In the genomic region with DNA sequence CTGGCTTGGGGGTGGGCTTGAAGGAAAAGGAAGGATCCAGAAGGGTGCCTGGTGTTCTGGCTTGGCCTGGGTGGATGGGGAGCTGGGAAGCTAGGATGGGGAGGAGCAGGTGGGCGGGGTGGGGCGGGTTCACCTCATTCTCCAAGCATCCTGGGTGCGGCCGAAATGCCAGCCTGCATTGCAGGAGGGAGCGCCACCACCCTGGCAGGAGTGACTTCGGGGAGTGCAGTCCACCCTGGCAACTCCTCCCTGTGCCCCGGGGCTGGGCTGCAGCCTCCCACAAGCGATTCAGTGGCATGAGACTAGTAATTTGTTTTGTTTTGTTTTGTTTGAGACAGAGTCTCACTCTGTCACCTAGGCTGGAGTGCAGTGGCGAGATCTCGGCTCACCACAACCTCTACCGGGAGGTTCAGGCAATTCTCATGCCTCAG, we compare ENCODE assay signal across 1 cellular context.
TF ChIP-seq lines count a peak whose summit lies in the region.

No MANE protein-coding gene starts in this region.

TF ChIP-seq in HCT116, 20 proteins besides CTCF, POLR2A, EP300 and RAD21:
- TF ChIP-seq ZFX (IDR thresholded peaks at IDR 0.05) (no peak), JUND (IDR thresholded peaks at IDR 0.05) (no peak), REST (IDR thresholded peaks at IDR 0.05; ENCODE audit: low read depth) (no peak), MAX (IDR thresholded peaks at IDR 0.05) (no peak), POLR2AphosphoS5 (IDR thresholded peaks at IDR 0.05; ENCODE audit: low read depth, low read length) (peak; percentile 61)
- TF ChIP-seq, protein P1, sequence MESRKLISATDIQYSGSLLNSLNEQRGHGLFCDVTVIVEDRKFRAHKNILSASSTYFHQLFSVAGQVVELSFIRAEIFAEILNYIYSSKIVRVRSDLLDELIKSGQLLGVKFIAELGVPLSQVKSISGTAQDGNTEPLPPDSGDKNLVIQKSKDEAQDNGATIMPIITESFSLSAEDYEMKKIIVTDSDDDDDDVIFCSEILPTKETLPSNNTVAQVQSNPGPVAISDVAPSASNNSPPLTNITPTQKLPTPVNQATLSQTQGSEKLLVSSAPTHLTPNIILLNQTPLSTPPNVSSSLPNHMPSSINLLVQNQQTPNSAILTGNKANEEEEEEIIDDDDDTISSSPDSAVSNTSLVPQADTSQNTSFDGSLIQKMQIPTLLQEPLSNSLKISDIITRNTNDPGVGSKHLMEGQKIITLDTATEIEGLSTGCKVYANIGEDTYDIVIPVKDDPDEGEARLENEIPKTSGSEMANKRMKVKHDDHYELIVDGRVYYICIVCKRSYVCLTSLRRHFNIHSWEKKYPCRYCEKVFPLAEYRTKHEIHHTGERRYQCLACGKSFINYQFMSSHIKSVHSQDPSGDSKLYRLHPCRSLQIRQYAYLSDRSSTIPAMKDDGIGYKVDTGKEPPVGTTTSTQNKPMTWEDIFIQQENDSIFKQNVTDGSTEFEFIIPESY (IDR thresholded peaks at IDR 0.05; ENCODE audit: extremely low read depth, insufficient replicate concordance, low read length), result no peak
